Comparison of ENCODE assay signal across 1 cellular context in genomic region chr13:25253702-25254101, GRCh38.
A peak's percentile ranks its signal among the peaks of the same experiment; 100 is the strongest.
TF ChIP-seq lines count a peak whose summit lies in the region.

No MANE protein-coding gene starts in this region.

TF ChIP-seq in HepG2, 621 proteins besides CTCF, POLR2A, EP300 and RAD21:
- TF ChIP-seq HOXA9 (CRISPR knock-in tag; IDR thresholded peaks at IDR 0.05; ENCODE audit: borderline replicate concordance) (no peak), TEAD3 (CRISPR knock-in tag; optimal IDR thresholded peaks at IDR 0.05; ENCODE audit: borderline replicate concordance) (peak; percentile 16)
